ENCODE assay signal across 31 cellular contexts in genomic region chrX:114201622-114202021, GRCh38.
"Had no signal": no experiment of that assay in that cellular context is flagged by ENCODE, and none has a peak within 500 bp of the region (broad histone marks: within the 10 kb centered on the region; RNA-seq: fewer than 3 reads in every experiment).

No MANE protein-coding gene starts in this region.

- H3K4me3 Mint-ChIP-seq: activated B cell treated with CpG ODN at 0.5 μM for 24 hours; activated CD4-positive, alpha-beta memory T cell treated with anti-CD3 and anti-CD28 coated beads for 36 hours; activated naive CD4-positive, alpha-beta T cell treated with anti-CD3 and anti-CD28 coated beads for 36 hours; activated T-cell treated with anti-CD3 and anti-CD28 coated beads, Interleukin-2, amount 50 U/mL, for 4 hours; activated T-helper 1 cell treated with anti-CD3 and anti-CD28 coated beads, Interleukin-12 subunit alpha, Interleukin-12 subunit beta, Interleukin-2, Interleukin-4 antibody, amounts not matched to agents 30 ng/mL and 10 ng/mL and 1 ng/mL, durations not matched to agents 14 hours and 24 hours and 36 hours; T-helper 1 cell treated with Interleukin-12 subunit alpha and Interleukin-12 subunit beta and Interleukin-4 antibody, amounts not matched to agents 30 μg/mL and 1 μg/mL, for 36 hours; T-helper 2 cell treated with Interferon-gamma antibody and Interleukin-4, amounts not matched to agents 5 μg/mL and 100 μg/mL, for 36 hours had no signal

- DNase-seq: activated B cell treated with CpG ODN at 0.5 μM for 24 hours; activated CD4-positive, alpha-beta memory T cell treated with anti-CD3 and anti-CD28 coated beads for 36 hours; activated CD4-positive, alpha-beta T cell treated with anti-CD3 and anti-CD28 coated beads for 4 hours; activated CD4-positive, alpha-beta T cell treated with anti-CD3 and anti-CD28 coated beads, Interleukin-2, amount 50 U/mL, for 1 hour; activated CD4-positive, CD25-positive, alpha-beta regulatory T cell treated with anti-CD3 and anti-CD28 coated beads, Interleukin-2, amount 50 U/mL, for 72 hours; activated CD8-positive, alpha-beta memory T cell treated with anti-CD3 and anti-CD28 coated beads, Interleukin-2, amount 50 U/mL, for 4 hours; activated gamma-delta T cell treated with Interleukin-2 at 50 U/mL for 16 hours; activated naive CD4-positive, alpha-beta T cell treated with anti-CD3 and anti-CD28 coated beads for 36 hours; activated T-cell treated with anti-CD3 and anti-CD28 coated beads for 4 hours; activated T-cell treated with anti-CD3 and anti-CD28 coated beads, Interleukin-2, amount 50 U/mL, for 4 hours; adrenal gland; body of pancreas; MG63; NCI-H1048; NCI-H1105 treated with DMSO at 0.1 percent for 48 hours; NCI-H1436; NCI-H1694; NCI-H1930; NCI-H2081 treated with DMSO at 0.1 percent for 48 hours; NCI-H226; NCI-H446 treated with DMSO at 0.1 percent for 48 hours; NCI-H524; SHP77; SK-N-SH had no signal

- H3K4me2 ChIP-seq: SK-N-SH had no signal

- H3K36me3 ChIP-seq: adrenal gland, breast epithelium, MG63, SJSA1 had no signal

- H3K9me3 Mint-ChIP-seq: activated B cell treated with CpG ODN at 0.5 μM for 24 hours; activated T-cell treated with anti-CD3 and anti-CD28 coated beads, Interleukin-2, amount 50 U/mL, for 4 hours; activated T-helper 1 cell treated with anti-CD3 and anti-CD28 coated beads, Interleukin-12 subunit alpha, Interleukin-12 subunit beta, Interleukin-2, Interleukin-4 antibody, amounts not matched to agents 30 ng/mL and 10 ng/mL and 1 ng/mL, durations not matched to agents 14 hours and 24 hours and 36 hours; T-helper 1 cell treated with Interleukin-12 subunit alpha and Interleukin-12 subunit beta and Interleukin-4 antibody, amounts not matched to agents 30 μg/mL and 1 μg/mL, for 36 hours had no signal

- H3K4me1 ChIP-seq: adrenal gland, body of pancreas, breast epithelium, SJSA1 had no signal

- H3K27me3 Mint-ChIP-seq: activated B cell treated with CpG ODN at 0.5 μM for 24 hours; activated CD4-positive, alpha-beta memory T cell treated with anti-CD3 and anti-CD28 coated beads for 36 hours had no signal

- H3K4me1 Mint-ChIP-seq: activated B cell treated with CpG ODN at 0.5 μM for 24 hours had no signal

- H3K36me3 Mint-ChIP-seq: activated CD4-positive, alpha-beta memory T cell treated with anti-CD3 and anti-CD28 coated beads for 36 hours; activated naive CD4-positive, alpha-beta T cell treated with anti-CD3 and anti-CD28 coated beads, Interleukin-2, amount 50 U/mL, for 72 hours had no signal

- H3K9ac ChIP-seq: SK-N-SH had no signal

- H3K27me3 ChIP-seq: body of pancreas, MG63, SJSA1 had no signal

- ATAC-seq: activated naive CD4-positive, alpha-beta T cell treated with anti-CD3 and anti-CD28 coated beads, Interleukin-2, amount 50 U/mL, for 72 hours; activated T-cell treated with anti-CD3 and anti-CD28 coated beads, Interleukin-2, amount 50 U/mL, for 4 hours; body of pancreas; Panc1 had no signal

- H3K4me3 ChIP-seq: adrenal gland, body of pancreas, breast epithelium, MG63, SJSA1 had no signal

- H3K27ac Mint-ChIP-seq: activated B cell treated with CpG ODN at 0.5 μM for 24 hours; activated CD4-positive, alpha-beta memory T cell treated with anti-CD3 and anti-CD28 coated beads for 36 hours; activated naive CD4-positive, alpha-beta T cell treated with anti-CD3 and anti-CD28 coated beads for 36 hours; activated naive CD4-positive, alpha-beta T cell treated with anti-CD3 and anti-CD28 coated beads, Interleukin-2, amount 50 U/mL, for 72 hours; activated T-helper 1 cell treated with anti-CD3 and anti-CD28 coated beads, Interleukin-12 subunit alpha, Interleukin-12 subunit beta, Interleukin-2, Interleukin-4 antibody, amounts not matched to agents 30 ng/mL and 10 ng/mL and 1 ng/mL, durations not matched to agents 14 hours and 24 hours and 36 hours; T-helper 1 cell treated with Interleukin-12 subunit alpha and Interleukin-12 subunit beta and Interleukin-4 antibody, amounts not matched to agents 30 μg/mL and 1 μg/mL, for 36 hours; T-helper 2 cell treated with Interferon-gamma antibody and Interleukin-4, amounts not matched to agents 5 μg/mL and 100 μg/mL, for 36 hours had no signal

- H3K27ac ChIP-seq: adrenal gland, body of pancreas, breast epithelium, SJSA1 had no signal

- H3K9me3 ChIP-seq: adrenal gland, body of pancreas, breast epithelium, MG63, SJSA1, SK-N-SH had no signal
